10 cellular contexts compared by ENCODE assay signal in the genomic region with DNA sequence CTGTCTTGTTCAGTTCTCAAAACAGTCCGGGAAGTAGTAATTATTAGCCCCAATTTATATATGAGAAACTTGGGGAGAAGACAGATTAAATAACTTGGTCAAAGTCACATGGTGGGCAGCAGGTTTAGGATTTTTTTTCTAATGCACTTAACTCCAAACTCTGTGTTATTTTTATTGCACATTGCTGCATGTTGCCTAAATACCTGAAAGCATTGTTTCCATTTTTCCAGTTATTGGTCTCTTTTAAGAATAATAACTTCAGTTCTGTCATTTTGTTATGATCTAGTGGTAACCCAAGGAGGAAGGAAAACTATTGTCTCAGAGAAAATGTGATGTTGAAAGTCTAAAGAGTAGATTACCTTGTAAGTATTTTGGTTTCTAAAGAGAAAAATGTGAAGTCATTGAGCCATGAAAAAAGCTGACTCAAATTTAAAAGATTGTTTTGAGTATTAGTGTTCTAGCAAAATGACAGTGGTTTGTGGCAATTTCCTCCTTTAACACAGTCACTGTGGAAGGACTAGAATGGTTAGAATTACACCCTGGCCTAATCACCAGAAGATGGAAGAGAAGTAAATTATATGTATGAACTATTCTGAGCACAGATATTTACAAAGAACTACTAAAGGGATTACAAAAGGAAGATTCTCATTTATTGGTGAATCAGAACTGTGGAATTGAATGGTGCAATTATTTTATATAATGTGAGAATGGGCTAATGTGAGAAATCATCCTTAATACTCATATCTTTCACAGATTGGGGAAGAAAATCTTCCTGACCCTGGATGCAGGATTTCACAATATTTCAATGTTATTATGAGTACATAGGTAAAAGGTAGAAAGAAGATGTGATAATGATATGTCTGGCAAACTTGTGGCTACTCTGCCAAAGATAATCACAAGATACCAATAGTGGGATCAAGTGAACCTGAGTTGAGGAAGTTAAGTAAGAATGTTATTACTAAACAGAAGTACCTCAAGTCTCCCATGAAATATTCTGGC. TPM values are rescaled to one million over a fixed set of nuclear protein-coding genes. Genes with fewer than 3 reads are reported as not detected.
DNase-seq lines count a peak whose midpoint lies in the region; ATAC-seq and TF ChIP-seq lines count a peak whose summit lies in the region.
"Had no signal": no experiment of that assay in that cellular context is flagged by ENCODE, and none has a peak within 500 bp of the region (broad histone marks: within the 10 kb centered on the region; RNA-seq: fewer than 3 reads in every experiment).

No MANE protein-coding gene starts in this region.

- no peaks in the 10 kb centered on the region for H3K4me1 ChIP-seq in OCI-LY7 (ENCODE audit: insufficient read depth, low read length, poor library complexity, severe bottlenecking)
- H3K4me1 ChIP-seq in mesendoderm (ENCODE audit: control insufficient read depth, low read depth, low read length) = no peaks in the 10 kb centered on the region

- H2BK15ac ChIP-seq in mesendoderm (replicated peaks; ENCODE audit: low read depth) = no peak overlapping the region

- POLR2A ChIA-PET in GM10248 (lab: Yijun Ruan, JAX) (no interaction called here), OCI-LY7 (lab: Charles Lee) (interaction anchor here (1.0 kb wide), 1 partner anchor 10 kb away, joined by 4 read pairs; no protein-coding TSS in a partner anchor)

- peak overlapping the region; percentile 66 for H3K27ac ChIP-seq in epithelial cell of prostate
- H3K27ac ChIP-seq in OCI-LY7 (ENCODE audit: low read depth, low read length, poor library complexity, severe bottlenecking) = no peak overlapping the region
- H3K27ac ChIP-seq in mesendoderm (ENCODE audit: low read depth, low read length) = no peak overlapping the region

- intact Hi-C loops in OCI-LY7 (cut with micrococcal nuclease; ENCODE audit: unreplicated experiment) = no loop called here

- no peaks in the 10 kb centered on the region for H3K79me2 ChIP-seq in OCI-LY7 (ENCODE audit: insufficient read depth, low read depth, low read length)
- H3K79me2 ChIP-seq in mesendoderm (ENCODE audit: control insufficient read depth, insufficient read depth, low read length) = no peaks in the 10 kb centered on the region

- no peaks in the 10 kb centered on the region for H4K20me1 ChIP-seq in OCI-LY7 (ENCODE audit: insufficient read depth, low read length)

- no peak overlapping the region for H3K4me3 ChIP-seq in OCI-LY7 (ENCODE audit: low read depth, low read length, poor library complexity, severe bottlenecking)
- no peak overlapping the region for H3K4me3 ChIP-seq in mesendoderm (ENCODE audit: low read length)

- no CpG with 5 or more reads among the region's 1 CpG for WGBS in mesendoderm (ENCODE audit: extremely low coverage, insufficient coverage, low lambda C conversion rate)

- H3K4ac ChIP-seq in mesendoderm (ENCODE audit: low read depth, low read length) = no peak overlapping the region

- no peaks in the 10 kb centered on the region for H3K9me3 ChIP-seq in OCI-LY7 (ENCODE audit: low read length)

- H3K4me2 ChIP-seq in OCI-LY7 (ENCODE audit: low read length) (no peak overlapping the region), mesendoderm (ENCODE audit: low read length) (no peak overlapping the region)

- no peak overlapping the region for H4K5ac ChIP-seq in mesendoderm (ENCODE audit: low read length)

- no peak overlapping the region for H3K56ac ChIP-seq in mesendoderm (ENCODE audit: low read length)

- peak; percentile 92 for ATAC-seq in GM21529 (IDR thresholded peaks at IDR 0.05; ENCODE audit: unreplicated experiment)
- peak; percentile 94 for ATAC-seq in HG03565 (IDR thresholded peaks at IDR 0.05; ENCODE audit: unreplicated experiment)

- no peak overlapping the region for H3K18ac ChIP-seq in mesendoderm (ENCODE audit: low read length)

- BruUV-seq in OCI-LY7 (replicated peaks; lab: Mats Ljungman, UMichigan) = no TSS peak

- no peaks in the 10 kb centered on the region for H3K79me1 ChIP-seq in mesendoderm (ENCODE audit: low read length)

- H3K36me3 ChIP-seq in OCI-LY7 (ENCODE audit: insufficient read depth, low read length) = no peaks in the 10 kb centered on the region
- H3K36me3 ChIP-seq in mesendoderm (ENCODE audit: control insufficient read depth, insufficient read depth, low read length) = no peaks in the 10 kb centered on the region

- H2AFZ ChIP-seq in OCI-LY7 (ENCODE audit: low read length) = no peak overlapping the region

- H3K9me2 ChIP-seq in OCI-LY7 (ENCODE audit: insufficient read depth, low read length) = no peaks in the 10 kb centered on the region

- H3K23ac ChIP-seq in mesendoderm (ENCODE audit: low read length) = no peak overlapping the region

- H2AK5ac ChIP-seq in mesendoderm (ENCODE audit: low read length) = no peak overlapping the region

- H2BK5ac ChIP-seq in mesendoderm (ENCODE audit: low read length) = no peak overlapping the region

- no peak overlapping the region for H2BK120ac ChIP-seq in mesendoderm (ENCODE audit: low read depth, low read length)

- no peaks in the 10 kb centered on the region for H3K27me3 ChIP-seq in mesendoderm (ENCODE audit: insufficient read depth, low read length, poor library complexity)

- no peak overlapping the region for H3K9ac ChIP-seq in mesendoderm (ENCODE audit: low read length)

- TF ChIP-seq CTCF in GM10248 (IDR thresholded peaks at IDR 0.05; ENCODE audit: control extremely low read depth, extremely low read depth, low read depth, missing control alignments) = no peak
- no peak for TF ChIP-seq CTCF in OCI-LY7 (conservative IDR thresholded peaks at IDR 0.05; ENCODE audit: low read length)

- DNase-seq in GM10248 (ENCODE audit: extremely low spot score) (peak; percentile 16), epithelial cell of prostate (ENCODE audit: low read depth, low spot score) (no peak), NCI-H1092 treated with DMSO at 0.1 percent for 48 hours (lab: John Stamatoyannopoulos, UW) (no peak), OCI-LY7 (ENCODE audit: low spot score) (no peak), mesendoderm (no peak), AG08396 (ENCODE audit: low spot score) (no peak)
- DNase-seq: effector CD8-positive, alpha-beta T cell had no signal

- CTCF ChIA-PET in GM10248 (lab: Yijun Ruan, JAX) = no interaction called here
- CTCF ChIA-PET in OCI-LY7 (lab: Charles Lee; ENCODE audit: unreplicated experiment) = no interaction called here

- no peak overlapping the region for H4K8ac ChIP-seq in mesendoderm (ENCODE audit: low read depth, low read length)

RNA-seq across cellular contexts. Expression of a gene that starts 21.7 kb away (rescaled TPM):
- total RNA-seq in OCI-LY7 (2014; rRNA removed; shearing (Covaris generic)) = not detected in 2 replicates
- not detected in 2 replicates for total RNA-seq in OCI-LY7 (2022)
- not detected for polyA plus RNA-seq in mesendoderm (2013, experiment 1 of 2)
- not detected for polyA plus RNA-seq in mesendoderm (2013, experiment 2 of 2)
- total RNA-seq: G401 had no signal
